ENCODE assay signal across 3 cellular contexts in the genomic region with DNA sequence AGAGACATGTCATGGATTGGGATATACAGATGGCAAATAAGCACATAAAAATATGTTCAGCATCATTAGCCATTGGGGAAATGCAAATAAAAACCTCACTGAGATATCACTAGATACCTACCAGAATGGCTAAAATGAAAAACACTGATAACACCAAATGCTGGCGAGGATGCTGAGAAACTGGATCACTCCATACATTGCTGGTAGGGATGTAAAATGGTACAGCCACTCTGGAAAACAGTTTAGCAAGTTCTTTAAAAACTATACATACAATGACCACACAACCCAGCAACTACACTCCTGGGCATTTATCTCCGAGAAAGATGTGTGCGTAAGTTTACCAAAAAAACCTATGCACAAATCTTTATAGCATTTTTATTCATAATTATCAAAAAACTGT.
TF ChIP-seq lines count a peak whose summit lies in the region.

No MANE protein-coding gene starts in this region.

TF ChIP-seq in WTC11, 78 proteins besides CTCF, POLR2A, EP300 and RAD21:
- 0 out of 2 replicates have a peak, but pooled peaks have one; percentile 55 for TF ChIP-seq GTF2I (CRISPR knock-in tag; conservative IDR thresholded peaks at IDR 0.05)
- TF ChIP-seq, protein P1, sequence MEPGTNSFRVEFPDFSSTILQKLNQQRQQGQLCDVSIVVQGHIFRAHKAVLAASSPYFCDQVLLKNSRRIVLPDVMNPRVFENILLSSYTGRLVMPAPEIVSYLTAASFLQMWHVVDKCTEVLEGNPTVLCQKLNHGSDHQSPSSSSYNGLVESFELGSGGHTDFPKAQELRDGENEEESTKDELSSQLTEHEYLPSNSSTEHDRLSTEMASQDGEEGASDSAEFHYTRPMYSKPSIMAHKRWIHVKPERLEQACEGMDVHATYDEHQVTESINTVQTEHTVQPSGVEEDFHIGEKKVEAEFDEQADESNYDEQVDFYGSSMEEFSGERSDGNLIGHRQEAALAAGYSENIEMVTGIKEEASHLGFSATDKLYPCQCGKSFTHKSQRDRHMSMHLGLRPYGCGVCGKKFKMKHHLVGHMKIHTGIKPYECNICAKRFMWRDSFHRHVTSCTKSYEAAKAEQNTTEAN (CRISPR knock-in tag; IDR thresholded peaks at IDR 0.05) = no peak

TF ChIP-seq in K562, 482 proteins besides CTCF, POLR2A, EP300 and RAD21:
- TF ChIP-seq RBM25 (IDR thresholded peaks at IDR 0.05; ENCODE audit: low read depth, low read length, severe bottlenecking) = peak; percentile 92
- TF ChIP-seq DPF2 (IDR thresholded peaks at IDR 0.05) = no peak

TF ChIP-seq in H1, 55 proteins besides CTCF, POLR2A, EP300 and RAD21:
- TF ChIP-seq JUND (IDR thresholded peaks at IDR 0.05; ENCODE audit: low read length) = no peak
- TF ChIP-seq KDM1A (IDR thresholded peaks at IDR 0.05; ENCODE audit: borderline replicate concordance, low read length) = 0 out of 2 replicates have a peak, but pooled peaks have one; percentile 31
